Comparison of ENCODE assay signal across 1 cellular context in the genomic region with DNA sequence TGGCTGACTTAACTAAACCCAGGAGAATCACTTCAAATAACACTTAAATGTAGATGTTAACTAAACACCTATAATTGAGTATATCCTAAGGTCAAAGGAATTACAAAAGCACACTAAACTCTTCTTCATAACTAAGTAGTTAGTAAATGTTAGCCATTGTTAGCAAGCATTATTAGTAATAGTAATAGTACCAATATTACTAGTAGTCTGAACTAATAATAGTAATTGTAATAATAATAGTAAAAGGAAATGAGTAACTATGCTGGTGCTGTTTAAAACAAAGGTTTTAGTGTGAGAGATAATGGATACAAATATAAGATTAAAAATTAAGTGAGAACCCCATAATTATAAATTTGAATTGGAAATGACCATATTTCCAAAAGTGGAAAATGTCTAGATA.
TF ChIP-seq lines count a peak whose summit lies in the region.

No MANE protein-coding gene starts in this region.

TF ChIP-seq in GM12878, 131 proteins besides CTCF, POLR2A, EP300 and RAD21 (continued from another document):
- TF ChIP-seq, protein P1, sequence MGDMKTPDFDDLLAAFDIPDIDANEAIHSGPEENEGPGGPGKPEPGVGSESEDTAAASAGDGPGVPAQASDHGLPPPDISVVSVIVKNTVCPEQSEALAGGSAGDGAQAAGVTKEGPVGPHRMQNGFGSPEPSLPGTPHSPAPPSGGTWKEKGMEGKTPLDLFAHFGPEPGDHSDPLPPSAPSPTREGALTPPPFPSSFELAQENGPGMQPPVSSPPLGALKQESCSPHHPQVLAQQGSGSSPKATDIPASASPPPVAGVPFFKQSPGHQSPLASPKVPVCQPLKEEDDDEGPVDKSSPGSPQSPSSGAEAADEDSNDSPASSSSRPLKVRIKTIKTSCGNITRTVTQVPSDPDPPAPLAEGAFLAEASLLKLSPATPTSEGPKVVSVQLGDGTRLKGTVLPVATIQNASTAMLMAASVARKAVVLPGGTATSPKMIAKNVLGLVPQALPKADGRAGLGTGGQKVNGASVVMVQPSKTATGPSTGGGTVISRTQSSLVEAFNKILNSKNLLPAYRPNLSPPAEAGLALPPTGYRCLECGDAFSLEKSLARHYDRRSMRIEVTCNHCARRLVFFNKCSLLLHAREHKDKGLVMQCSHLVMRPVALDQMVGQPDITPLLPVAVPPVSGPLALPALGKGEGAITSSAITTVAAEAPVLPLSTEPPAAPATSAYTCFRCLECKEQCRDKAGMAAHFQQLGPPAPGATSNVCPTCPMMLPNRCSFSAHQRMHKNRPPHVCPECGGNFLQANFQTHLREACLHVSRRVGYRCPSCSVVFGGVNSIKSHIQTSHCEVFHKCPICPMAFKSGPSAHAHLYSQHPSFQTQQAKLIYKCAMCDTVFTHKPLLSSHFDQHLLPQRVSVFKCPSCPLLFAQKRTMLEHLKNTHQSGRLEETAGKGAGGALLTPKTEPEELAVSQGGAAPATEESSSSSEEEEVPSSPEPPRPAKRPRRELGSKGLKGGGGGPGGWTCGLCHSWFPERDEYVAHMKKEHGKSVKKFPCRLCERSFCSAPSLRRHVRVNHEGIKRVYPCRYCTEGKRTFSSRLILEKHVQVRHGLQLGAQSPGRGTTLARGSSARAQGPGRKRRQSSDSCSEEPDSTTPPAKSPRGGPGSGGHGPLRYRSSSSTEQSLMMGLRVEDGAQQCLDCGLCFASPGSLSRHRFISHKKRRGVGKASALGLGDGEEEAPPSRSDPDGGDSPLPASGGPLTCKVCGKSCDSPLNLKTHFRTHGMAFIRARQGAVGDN (IDR thresholded peaks at IDR 0.05): no peak
- TF ChIP-seq, protein P2, sequence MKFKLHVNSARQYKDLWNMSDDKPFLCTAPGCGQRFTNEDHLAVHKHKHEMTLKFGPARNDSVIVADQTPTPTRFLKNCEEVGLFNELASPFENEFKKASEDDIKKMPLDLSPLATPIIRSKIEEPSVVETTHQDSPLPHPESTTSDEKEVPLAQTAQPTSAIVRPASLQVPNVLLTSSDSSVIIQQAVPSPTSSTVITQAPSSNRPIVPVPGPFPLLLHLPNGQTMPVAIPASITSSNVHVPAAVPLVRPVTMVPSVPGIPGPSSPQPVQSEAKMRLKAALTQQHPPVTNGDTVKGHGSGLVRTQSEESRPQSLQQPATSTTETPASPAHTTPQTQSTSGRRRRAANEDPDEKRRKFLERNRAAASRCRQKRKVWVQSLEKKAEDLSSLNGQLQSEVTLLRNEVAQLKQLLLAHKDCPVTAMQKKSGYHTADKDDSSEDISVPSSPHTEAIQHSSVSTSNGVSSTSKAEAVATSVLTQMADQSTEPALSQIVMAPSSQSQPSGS (IDR thresholded peaks at IDR 0.05; ENCODE audit: low read length): no peak
- TF ChIP-seq RCOR1 (conservative IDR thresholded peaks at IDR 0.05; ENCODE audit: low read depth, low read length) (no peak), RELA (IDR thresholded peaks at IDR 0.05; ENCODE audit: borderline replicate concordance, partially characterized antibody) (no peak)
